Comparison of ENCODE assay signal across 10 cellular contexts in genomic region chr1:243731301-243731891, GRCh38.
DNase-seq lines count a peak whose midpoint lies in the region; ATAC-seq, FAIRE-seq and TF ChIP-seq lines count a peak whose summit lies in the region.
"Had no signal": no experiment of that assay in that cellular context is flagged by ENCODE, and none has a peak within 500 bp of the region (broad histone marks: within the 10 kb centered on the region; RNA-seq: fewer than 3 reads in every experiment).

No MANE protein-coding gene starts in this region.

- FAIRE-seq in GM19239 (lab: Jason Lieb, UNC): peak; percentile 49

- DNase-seq in GM19239 (ENCODE audit: insufficient read length, low spot score) (no peak), NCI-H446 treated with DMSO at 0.1 percent for 48 hours (lab: John Stamatoyannopoulos, UW) (peak; percentile 65), dorsolateral prefrontal cortex (peak in 1 of 10 donors; percentile 22), omental fat pad (ENCODE audit: low spot score) (no peak), NCI-H146 treated with DMSO at 0.1 percent for 48 hours (lab: John Stamatoyannopoulos, UW; ENCODE audit: unreplicated experiment) (no peak), ureter (ENCODE audit: low spot score) (no peak)
- DNase-seq: NCI-H1417 treated with DMSO at 0.1 percent for 48 hours had no signal

- intact Hi-C loops in dorsolateral prefrontal cortex (cut with DNase I): no loop called here

- H3K27ac ChIP-seq in dorsolateral prefrontal cortex: peak overlapping the region in 52 of 59 donors; percentile 1 to 83 (median 60)

- H3K4me3 ChIP-seq in dorsolateral prefrontal cortex: peak overlapping the region in 16 of 59 donors; percentile 2 to 41 (median 12)
- H3K4me3 ChIP-seq: tibial artery had no signal

- H3K27me3 ChIP-seq in dorsolateral prefrontal cortex: no peaks in the 10 kb centered on the region
- H3K27me3 ChIP-seq: tibial artery had no signal

- ATAC-seq in omental fat pad (ENCODE audit: low FRiP score): peak; percentile 56
- ATAC-seq in GM18511 (IDR thresholded peaks at IDR 0.05; ENCODE audit: unreplicated experiment): no peak
- ATAC-seq in HG03442 (IDR thresholded peaks at IDR 0.05; ENCODE audit: unreplicated experiment): no peak

- TF ChIP-seq CTCF in dorsolateral prefrontal cortex (IDR thresholded peaks at IDR 0.05 in 54 of 56, conservative IDR thresholded peaks at IDR 0.05 in 2 of 56; ENCODE audit: low read depth in 1 of 56, partially characterized antibody in 56 of 56): no peak
- no peak for TF ChIP-seq CTCF in omental fat pad (IDR thresholded peaks at IDR 0.05)
